ENCODE assay signal across 8 cellular contexts in genomic region chr2:203782262-203782976, GRCh38.
DNase-seq lines count a peak whose midpoint lies in the region; ATAC-seq and TF ChIP-seq lines count a peak whose summit lies in the region.

No MANE protein-coding gene starts in this region.

- peaks cover 10% of the 10 kb centered on the region for H3K9me3 Mint-ChIP-seq in activated naive CD4-positive, alpha-beta T cell treated with anti-CD3 and anti-CD28 coated beads, Interleukin-2, amount 10 ng/mL, durations not matched to agents 7 days and 5 days
- H3K9me3 Mint-ChIP-seq in glutamatergic neuron (ENCODE audit: unreplicated experiment) = no peaks in the 10 kb centered on the region

- no peak for DNase-seq in Right ventricle myocardium inferior (ENCODE audit: missing footprints)
- no peak for DNase-seq in cardiac septum (ENCODE audit: low spot score)
- peak in 1 of 2 experiments; percentile 30 for DNase-seq in HL-60 (ENCODE audit: low read depth in 1 of 2, low spot score in 1 of 2)
- peak; percentile 55 for DNase-seq in SHP77 treated with DMSO at 0.1 percent for 48 hours (lab: John Stamatoyannopoulos, UW)
- peak; percentile 69 for DNase-seq in activated naive CD4-positive, alpha-beta T cell treated with anti-CD3 and anti-CD28 coated beads, Interleukin-2, amount 10 ng/mL, durations not matched to agents 7 days and 5 days
- DNase-seq in glutamatergic neuron = peak; percentile 41
- peak; percentile 71 for DNase-seq in pulmonary artery endothelial cell (ENCODE audit: low read depth, low spot score)

- intact Hi-C loops in Right ventricle myocardium inferior (cut with DNase I) = loop anchor here (5.0 kb wide), 2 partner anchors 95 to 245 kb away; partner anchors contain the start of gene RAPH1
- intact Hi-C loops in cardiac septum (cut with DNase I) = loop anchor here (10.0 kb wide), 2 partner anchors 98 to 248 kb away; partner anchors contain the start of gene RAPH1

- peaks cover 10% of the 10 kb centered on the region for H3K36me3 Mint-ChIP-seq in activated naive CD4-positive, alpha-beta T cell treated with anti-CD3 and anti-CD28 coated beads, Interleukin-2, amount 10 ng/mL, durations not matched to agents 7 days and 5 days
- peaks cover 3% of the 10 kb centered on the region for H3K36me3 Mint-ChIP-seq in glutamatergic neuron (ENCODE audit: unreplicated experiment)

- TF ChIP-seq CTCF in HL-60 (IDR thresholded peaks at IDR 0.05; ENCODE audit: insufficient read depth, low read length) = peak; percentile 63
- peak; percentile 63 for TF ChIP-seq CTCF in glutamatergic neuron (IDR thresholded peaks at IDR 0.05; ENCODE audit: partially characterized antibody, unreplicated experiment)

- H3K27ac ChIP-seq in HL-60 (replicated peaks) = no peak overlapping the region

- H3K27me3 ChIP-seq in HL-60 (ENCODE audit: insufficient read depth, poor library complexity, severe bottlenecking) = no peaks in the 10 kb centered on the region

- H3K27ac Mint-ChIP-seq in activated naive CD4-positive, alpha-beta T cell treated with anti-CD3 and anti-CD28 coated beads, Interleukin-2, amount 10 ng/mL, durations not matched to agents 7 days and 5 days = no peak overlapping the region
- no peak overlapping the region for H3K27ac Mint-ChIP-seq in glutamatergic neuron (ENCODE audit: unreplicated experiment)

- H3K4me1 Mint-ChIP-seq in activated naive CD4-positive, alpha-beta T cell treated with anti-CD3 and anti-CD28 coated beads, Interleukin-2, amount 10 ng/mL, durations not matched to agents 7 days and 5 days = peaks cover 47% of the 10 kb centered on the region
- peaks cover 7% of the 10 kb centered on the region for H3K4me1 Mint-ChIP-seq in glutamatergic neuron (ENCODE audit: low read depth, unreplicated experiment)

- CTCF ChIA-PET in activated naive CD4-positive, alpha-beta T cell treated with anti-CD3 and anti-CD28 coated beads, Interleukin-2, amount 10 ng/mL, durations not matched to agents 7 days and 5 days (lab: Charles Lee) = interaction anchor here (1.0 to 2.6 kb wide), 12 partner anchors 12 to 249 kb away, joined by 3 to 16 read pairs (median 5); no protein-coding TSS in a partner anchor

- no peak overlapping the region for H3K4me3 ChIP-seq in HL-60 (replicated peaks; ENCODE audit: insufficient read depth, low read length)

- ATAC-seq in Right ventricle myocardium inferior = peak; percentile 54
- ATAC-seq in HG03097 (IDR thresholded peaks at IDR 0.05; ENCODE audit: low FRiP score, unreplicated experiment) = no peak

- no peaks in the 10 kb centered on the region for H3K27me3 Mint-ChIP-seq in activated naive CD4-positive, alpha-beta T cell treated with anti-CD3 and anti-CD28 coated beads, Interleukin-2, amount 10 ng/mL, durations not matched to agents 7 days and 5 days
- H3K27me3 Mint-ChIP-seq in glutamatergic neuron (ENCODE audit: unreplicated experiment) = no peaks in the 10 kb centered on the region

- H3K4me3 Mint-ChIP-seq in activated naive CD4-positive, alpha-beta T cell treated with anti-CD3 and anti-CD28 coated beads, Interleukin-2, amount 10 ng/mL, durations not matched to agents 7 days and 5 days = no peak overlapping the region
- no peak overlapping the region for H3K4me3 Mint-ChIP-seq in glutamatergic neuron (ENCODE audit: unreplicated experiment)

Comparison
In these comparisons a context has a peak if more than half of its experiments do, and no peak if none do; other contexts are left out.
1. DNase-seq: peak in SHP77 treated with DMSO at 0.1 percent for 48 hours (single experiment), activated naive CD4-positive, alpha-beta T cell treated with anti-CD3 and anti-CD28 coated beads, Interleukin-2, amount 10 ng/mL, durations not matched to agents 7 days and 5 days (single experiment), glutamatergic neuron (single experiment) and pulmonary artery endothelial cell (single experiment); none in Right ventricle myocardium inferior (single experiment) and cardiac septum (single experiment).